ENCODE assay signal across 15 cellular contexts in the genomic region with DNA sequence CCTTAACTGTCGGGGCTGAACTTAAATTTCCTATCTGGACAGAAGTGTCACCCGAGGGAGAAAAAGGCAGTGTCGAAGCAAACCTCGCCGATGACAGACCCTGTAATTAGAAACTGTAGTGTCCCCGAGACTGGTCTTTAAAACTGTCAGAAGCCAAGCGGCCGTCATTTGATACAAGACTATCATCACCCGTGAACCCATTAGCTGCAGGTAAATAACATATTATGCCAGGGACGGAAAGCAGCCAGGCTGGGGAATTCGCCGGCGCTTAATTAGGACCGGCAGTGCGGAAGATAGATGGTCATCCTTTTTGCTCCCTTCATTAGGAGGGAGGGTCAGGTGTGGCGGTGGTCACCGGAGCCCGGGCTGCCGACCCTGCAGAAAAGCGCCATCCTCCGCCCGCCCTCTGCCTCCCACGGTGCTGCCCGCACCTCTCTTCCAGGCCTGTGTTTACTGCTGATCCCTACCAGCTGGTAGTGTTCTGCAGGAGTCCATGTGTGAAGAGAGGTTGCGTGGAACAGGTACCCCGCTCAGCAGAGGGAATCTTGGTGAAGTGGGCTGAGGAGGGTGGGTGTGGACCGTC.
"Had no signal": no experiment of that assay in that cellular context is flagged by ENCODE, and none has a peak within 500 bp of the region (broad histone marks: within the 10 kb centered on the region; RNA-seq: fewer than 3 reads in every experiment).

No MANE protein-coding gene starts in this region.

- H3K27me3 ChIP-seq: foreskin keratinocyte, sigmoid colon, spleen, upper lobe of right lung had no signal

- H3K27ac ChIP-seq: foreskin keratinocyte, lower lobe of right lung, sigmoid colon, spleen, upper lobe of right lung had no signal

- H3K4me1 ChIP-seq: foreskin keratinocyte, lower lobe of right lung, sigmoid colon had no signal

- H3K9me3 ChIP-seq: lower lobe of right lung, sigmoid colon, spleen, upper lobe of right lung had no signal

- ATAC-seq: effector memory CD8-positive, alpha-beta T cell; foreskin keratinocyte; lower lobe of right lung; upper lobe of right lung had no signal

- FAIRE-seq: TTC549 had no signal

- H3K36me3 ChIP-seq: lower lobe of right lung, sigmoid colon, spleen, upper lobe of right lung had no signal

- DNase-seq: activated B cell treated with CpG ODN at 0.5 μM for 24 hours; activated CD4-positive, alpha-beta T cell treated with anti-CD3 and anti-CD28 coated beads, Interleukin-2, amount 10 ng/mL, durations not matched to agents 7 days and 5 days; activated naive CD4-positive, alpha-beta T cell; activated T-cell treated with anti-CD3 and anti-CD28 coated beads for 4 hours; anterior cingulate cortex; effector memory CD8-positive, alpha-beta T cell; foreskin keratinocyte; head of caudate nucleus; immature natural killer cell; lower lobe of right lung; sigmoid colon; spleen; T-helper 2 cell; upper lobe of right lung had no signal

- H3K4me3 ChIP-seq: lower lobe of right lung, sigmoid colon, spleen, upper lobe of right lung had no signal
